8 cellular contexts compared by ENCODE assay signal in the genomic region with DNA sequence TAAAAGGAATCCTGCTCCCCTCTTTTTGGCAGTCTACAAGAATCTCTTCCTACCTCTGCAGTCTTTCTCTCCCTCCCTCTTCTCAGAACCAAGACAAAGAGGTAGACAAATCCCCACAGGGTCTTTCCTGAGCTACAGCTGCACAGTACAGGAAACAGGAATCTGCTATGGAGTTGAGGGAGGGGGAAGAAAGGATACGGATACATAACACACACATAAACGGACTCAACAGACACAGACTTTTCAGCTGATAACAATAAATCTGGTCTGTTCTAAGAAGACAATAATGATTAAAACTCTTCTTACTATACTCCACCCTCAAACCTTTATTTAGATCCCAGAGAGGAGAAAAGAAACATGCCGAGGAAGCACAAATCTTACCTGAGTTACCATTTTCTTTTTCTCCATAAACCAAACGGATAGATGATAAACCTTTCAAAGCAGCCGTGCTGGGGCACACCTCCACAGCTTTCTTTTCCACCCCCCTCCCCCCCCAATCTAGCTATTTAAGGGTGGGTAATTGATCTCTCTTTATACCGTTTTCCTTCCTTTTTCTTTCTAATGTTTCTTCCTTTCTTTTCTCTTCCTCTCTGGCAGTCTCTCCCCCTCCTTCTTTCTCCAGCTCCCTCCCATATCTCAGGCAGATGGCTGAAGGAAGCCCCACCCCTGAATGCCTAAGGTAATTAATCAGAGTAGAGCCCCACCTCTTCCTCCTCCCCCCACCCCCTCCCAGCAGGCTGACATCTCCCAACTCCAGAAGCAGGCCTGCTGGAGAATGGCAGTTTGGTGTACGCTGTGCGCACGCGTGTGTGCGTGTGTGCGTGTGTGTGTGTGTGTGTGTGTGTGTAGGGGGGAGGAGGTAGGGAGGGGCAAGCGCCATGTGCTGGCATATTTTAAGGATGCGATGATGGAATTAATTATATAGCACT.
DNase-seq lines count a peak whose midpoint lies in the region; ATAC-seq and FAIRE-seq lines count a peak whose summit lies in the region.

No MANE protein-coding gene starts in this region.

- DNase-seq in DMS153 (lab: John Stamatoyannopoulos, UW): peak; percentile 95
- DNase-seq in NCI-H1092 (lab: John Stamatoyannopoulos, UW): peak; percentile 93
- DNase-seq in SK-MEL-5 (ENCODE audit: low read depth, low spot score): peak; percentile 98
- DNase-seq in midbrain (lab: John Stamatoyannopoulos, UW): peak; percentile 59
- peak; percentile 92 for DNase-seq in urothelium cell line (ENCODE audit: low spot score)

- peak; percentile 99 for FAIRE-seq in urothelium cell line (lab: Jason Lieb, UNC)

- in situ Hi-C loops in SK-MEL-5 (cut with HindIII; ENCODE audit: low pct_unique_long_range_greater_than_20kb, low sequenced_read_pairs): no loop called here

- ATAC-seq in esophagus mucosa (peak; percentile 95), HG02970 (IDR thresholded peaks at IDR 0.05; ENCODE audit: low FRiP score, unreplicated experiment) (no peak)
- ATAC-seq in activated CD4-positive, CD25-positive, alpha-beta regulatory T cell treated with anti-CD3 and anti-CD28 coated beads, Interleukin-2, amount 50 U/mL, for 24 hours: no peak
